Comparison of ENCODE assay signal across 23 cellular contexts in the genomic region with DNA sequence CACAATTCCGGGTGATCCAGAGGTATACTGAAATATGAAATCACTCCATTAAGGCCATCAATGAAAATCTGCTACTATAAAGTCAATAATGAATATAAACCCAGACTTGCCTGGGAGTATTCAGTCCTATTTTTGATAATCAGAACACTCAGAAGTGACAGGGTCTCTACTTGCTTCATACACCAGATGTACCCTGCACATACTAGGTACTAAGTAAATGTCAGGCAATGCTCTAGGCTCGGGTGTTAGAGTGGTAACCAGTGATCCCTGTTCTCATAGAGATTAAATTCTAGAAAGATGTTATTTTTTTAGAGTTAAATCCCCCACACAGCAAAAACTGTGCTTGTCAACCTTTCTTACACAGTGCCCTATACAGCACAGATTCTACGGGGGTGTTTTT. TPM values are rescaled to one million over a fixed set of nuclear protein-coding genes. Genes with fewer than 3 reads are reported as not detected.
DNase-seq lines count a peak whose midpoint lies in the region; ATAC-seq and TF ChIP-seq lines count a peak whose summit lies in the region.
"Had no signal": no experiment of that assay in that cellular context is flagged by ENCODE, and none has a peak within 500 bp of the region (broad histone marks: within the 10 kb centered on the region; RNA-seq: fewer than 3 reads in every experiment).

No MANE protein-coding gene starts in this region.

- peak overlapping the region; percentile 23 to 73 (median 52) for H3K27ac ChIP-seq in esophagus squamous epithelium
- H3K27ac ChIP-seq: neural progenitor cell, psoas muscle, SK-N-MC had no signal

- CTCF ChIA-PET in activated naive CD4-positive, alpha-beta T cell treated with anti-CD3 and anti-CD28 coated beads for 36 hours (lab: Charles Lee), result no interaction called here

- H3K4me3 ChIP-seq in esophagus squamous epithelium, result no peak overlapping the region
- H3K4me3 ChIP-seq: neural progenitor cell, psoas muscle, SK-N-MC, skin epidermis had no signal

- WGBS in esophagus squamous epithelium, 2 donors, result 74 to 82% methylated on average over 3 of the region's 3 CpGs

- peak overlapping the region; percentile 76 for H3K27ac Mint-ChIP-seq in activated naive CD4-positive, alpha-beta T cell treated with anti-CD3 and anti-CD28 coated beads for 36 hours
- H3K27ac Mint-ChIP-seq in stimulated activated memory B cell treated with anti-CD40 and anti-IgM and Interleukin-4, amounts not matched to agents 10 μg/mL and 1 μg/mL and 100 μg/mL, for 72 hours, result peak overlapping the region; percentile 48
- H3K27ac Mint-ChIP-seq: neural progenitor cell had no signal

- peaks cover 92% of the 10 kb centered on the region for H3K36me3 Mint-ChIP-seq in activated naive CD4-positive, alpha-beta T cell treated with anti-CD3 and anti-CD28 coated beads for 36 hours (ENCODE audit: low read depth)
- H3K36me3 Mint-ChIP-seq in stimulated activated memory B cell treated with anti-CD40 and anti-IgM and Interleukin-4, amounts not matched to agents 10 μg/mL and 1 μg/mL and 100 μg/mL, for 72 hours, result peaks cover 89% of the 10 kb centered on the region

- H3K4me3 Mint-ChIP-seq in activated naive CD4-positive, alpha-beta T cell treated with anti-CD3 and anti-CD28 coated beads for 36 hours, result no peak overlapping the region
- no peak overlapping the region for H3K4me3 Mint-ChIP-seq in stimulated activated memory B cell treated with anti-CD40 and anti-IgM and Interleukin-4, amounts not matched to agents 10 μg/mL and 1 μg/mL and 100 μg/mL, for 72 hours
- H3K4me3 Mint-ChIP-seq: dendritic cell treated with granulocyte-macrophage colony-stimulating factor and Interleukin-4, amounts not matched to agents 40 ng/mL and 50 ng/mL, for 4 days; neural progenitor cell had no signal

- no peak for DNase-seq in activated naive CD4-positive, alpha-beta T cell treated with anti-CD3 and anti-CD28 coated beads for 36 hours
- no peak for DNase-seq in activated naive CD4-positive, alpha-beta T cell treated with anti-CD3 and anti-CD28 coated beads, Interleukin-2, amount 50 U/mL, for 16 hours
- no peak for DNase-seq in esophagus squamous epithelium (lab: John Stamatoyannopoulos, UW)
- no peak for DNase-seq in effector CD4-positive, alpha-beta T cell
- no peak for DNase-seq in cerebellum (ENCODE audit: low spot score)
- DNase-seq in left colon, result no peak
- DNase-seq: DMS79 treated with DMSO at 0.1 percent for 48 hours; foreskin melanocyte; Karpas-422; NCI-H1092; NCI-H2029 treated with DMSO at 0.1 percent for 48 hours; NCI-H446 treated with DMSO at 0.1 percent for 48 hours; NK-92 treated with Interleukin-12 subunit alpha and Interleukin-12 subunit beta, amount 100 ng/mL, for 24 hours; psoas muscle; stimulated activated CD4-positive, alpha-beta T cell treated with anti-CD3 and anti-CD28 coated beads, Interleukin-4, amount 100 ng/mL, for 1 hour; substantia nigra; T1000 had no signal

- no peak for ATAC-seq in stimulated activated memory B cell treated with anti-CD40 and anti-IgM and Interleukin-4, amounts not matched to agents 10 μg/mL and 1 μg/mL and 100 μg/mL, for 72 hours
- ATAC-seq in left colon, result no peak
- ATAC-seq: psoas muscle had no signal

- intact Hi-C loops in activated naive CD4-positive, alpha-beta T cell treated with anti-CD3 and anti-CD28 coated beads for 36 hours (cut with micrococcal nuclease), result loop anchor here (2.0 to 5.0 kb wide), 2 partner anchors 34 to 79 kb away; no protein-coding TSS in a partner anchor
- intact Hi-C loops in esophagus squamous epithelium (cut with DNase I), result no loop called here
- intact Hi-C loops in left colon (cut with DNase I, micrococcal nuclease), result no loop called here

- TF ChIP-seq POLR2A in GM19193 (IDR thresholded peaks at IDR 0.05; ENCODE audit: extremely low read depth, insufficient read depth, insufficient read length), result peak; percentile 52
- TF ChIP-seq POLR2A in esophagus squamous epithelium (IDR thresholded peaks at IDR 0.05), result no peak

- no peak for TF ChIP-seq CTCF in esophagus squamous epithelium (IDR thresholded peaks at IDR 0.05)

- peaks cover 73% of the 10 kb centered on the region for H3K4me1 Mint-ChIP-seq in activated naive CD4-positive, alpha-beta T cell treated with anti-CD3 and anti-CD28 coated beads for 36 hours (ENCODE audit: low read depth)
- peaks cover 8% of the 10 kb centered on the region for H3K4me1 Mint-ChIP-seq in stimulated activated memory B cell treated with anti-CD40 and anti-IgM and Interleukin-4, amounts not matched to agents 10 μg/mL and 1 μg/mL and 100 μg/mL, for 72 hours
- H3K4me1 Mint-ChIP-seq: neural progenitor cell had no signal

- no peaks in the 10 kb centered on the region for H3K9me3 ChIP-seq in esophagus squamous epithelium
- H3K9me3 ChIP-seq: psoas muscle had no signal

- H3K36me3 ChIP-seq in esophagus squamous epithelium, result peaks cover 30 to 99% (median 79%) of the 10 kb centered on the region in 3 donors

- H3K27me3 Mint-ChIP-seq in activated naive CD4-positive, alpha-beta T cell treated with anti-CD3 and anti-CD28 coated beads for 36 hours (ENCODE audit: low read depth), result no peaks in the 10 kb centered on the region
- no peaks in the 10 kb centered on the region for H3K27me3 Mint-ChIP-seq in stimulated activated memory B cell treated with anti-CD40 and anti-IgM and Interleukin-4, amounts not matched to agents 10 μg/mL and 1 μg/mL and 100 μg/mL, for 72 hours
- H3K27me3 Mint-ChIP-seq: dendritic cell treated with granulocyte-macrophage colony-stimulating factor and Interleukin-4, amounts not matched to agents 40 ng/mL and 50 ng/mL, for 4 days had no signal

- peaks cover 28% of the 10 kb centered on the region for H3K9me3 Mint-ChIP-seq in activated naive CD4-positive, alpha-beta T cell treated with anti-CD3 and anti-CD28 coated beads for 36 hours
- peaks cover 3% of the 10 kb centered on the region for H3K9me3 Mint-ChIP-seq in stimulated activated memory B cell treated with anti-CD40 and anti-IgM and Interleukin-4, amounts not matched to agents 10 μg/mL and 1 μg/mL and 100 μg/mL, for 72 hours
- H3K9me3 Mint-ChIP-seq: neural progenitor cell had no signal

- H3K4me1 ChIP-seq in esophagus squamous epithelium, result peaks cover 4 to 14% (median 5%) of the 10 kb centered on the region in 3 donors
- H3K4me1 ChIP-seq: neural progenitor cell, psoas muscle had no signal

- no peaks in the 10 kb centered on the region for H3K27me3 ChIP-seq in esophagus squamous epithelium
- H3K27me3 ChIP-seq: neural progenitor cell had no signal

RNA-seq across cellular contexts. Expression of a gene that starts 12.3 kb away (rescaled TPM):
- total RNA-seq in activated naive CD4-positive, alpha-beta T cell treated with anti-CD3 and anti-CD28 coated beads for 36 hours, result 100 to 1,000 TPM; 376 to 402 TPM
- total RNA-seq in esophagus squamous epithelium (10 to 100 TPM; 23.6 to 58.9 (median 36.1) TPM), cerebellum (24.7 TPM), left colon (10 to 100 TPM; 54.1 to 91.7 TPM)

Comparison
In these comparisons a context has a peak if more than half of its experiments do, and no peak if none do; other contexts are left out.
1. RNA of a gene that starts 12.3 kb away (total RNA-seq): 376 to 402 TPM in activated naive CD4-positive, alpha-beta T cell treated with anti-CD3 and anti-CD28 coated beads for 36 hours; 54.1 to 91.7 TPM in left colon, 23.6 to 58.9 TPM in esophagus squamous epithelium and 24.7 TPM in cerebellum (single experiment); every median in the first group is over 4 times any median in the second.